2 cellular contexts compared by ENCODE assay signal in the genomic region with DNA sequence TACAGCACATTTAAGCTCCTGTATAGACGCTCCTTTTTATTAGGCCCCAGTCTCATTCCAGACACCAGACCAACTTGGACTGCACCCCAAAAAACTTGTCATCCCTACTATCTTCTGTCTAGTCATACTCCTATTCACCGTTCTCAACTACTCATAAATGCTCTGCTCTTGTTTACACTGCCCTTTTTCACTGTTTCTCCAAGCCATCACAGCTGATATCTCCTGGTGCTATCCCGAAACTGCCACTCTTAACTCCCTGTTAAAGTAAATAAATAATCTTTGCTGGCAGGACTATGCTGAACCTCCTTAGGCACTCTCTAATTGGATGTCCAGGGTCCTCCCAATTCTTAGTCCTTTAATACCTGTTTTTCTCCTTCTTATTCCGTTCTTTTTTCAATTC. TPM values are rescaled to one million over a fixed set of nuclear protein-coding genes. Genes with fewer than 3 reads are reported as not detected.
"Had no signal": no experiment of that assay in that cellular context is flagged by ENCODE, and none has a peak within 500 bp of the region (broad histone marks: within the 10 kb centered on the region; RNA-seq: fewer than 3 reads in every experiment).

No MANE protein-coding gene starts in this region.

RNA-seq across cellular contexts. Expression of gene TUBB2B, which starts 54.7 kb away (rescaled TPM):
- total RNA-seq: activated B cell treated with CpG ODN at 0.5 μM for 24 hours; activated CD8-positive, alpha-beta memory T cell treated with anti-CD3 and anti-CD28 coated beads for 36 hours had no signal
